ENCODE assay signal across 18 cellular contexts in genomic region chr3:44437800-44438199, GRCh38. TPM values are rescaled to one million over a fixed set of nuclear protein-coding genes. Genes with fewer than 3 reads are reported as not detected.
A peak's percentile ranks its signal among the peaks of the same experiment; 100 is the strongest.
DNase-seq lines count a peak whose midpoint lies in the region; ATAC-seq and TF ChIP-seq lines count a peak whose summit lies in the region.
"Had no signal": no experiment of that assay in that cellular context is flagged by ENCODE, and none has a peak within 500 bp of the region (broad histone marks: within the 10 kb centered on the region; RNA-seq: fewer than 3 reads in every experiment).

No MANE protein-coding gene starts in this region.

- H3K9me2 ChIP-seq in hepatocyte (replicated peaks; ENCODE audit: insufficient read depth) = no peaks in the 10 kb centered on the region

- peaks cover 25% of the 10 kb centered on the region for H3F3A ChIP-seq in smooth muscle cell (ENCODE audit: low read depth)

- H2AFZ ChIP-seq in hepatocyte = no peak overlapping the region
- H2AFZ ChIP-seq in smooth muscle cell (ENCODE audit: low read depth) = no peak overlapping the region
- H2AFZ ChIP-seq: GM23338 had no signal

- ATAC-seq in T-helper 17 cell = no peak
- no peak for ATAC-seq in stimulated activated memory B cell treated with anti-CD40 and anti-IgM and Interleukin-4, amounts not matched to agents 10 μg/mL and 1 μg/mL and 100 μg/mL, for 72 hours
- ATAC-seq: GM23338, HepG2 had no signal

- CTCF ChIA-PET in CD4-positive, alpha-beta memory T cell (lab: Charles Lee; ENCODE audit: partially characterized antibody) = no interaction called here

- no peaks in the 10 kb centered on the region for H3K79me2 ChIP-seq in hepatocyte
- no peaks in the 10 kb centered on the region for H3K79me2 ChIP-seq in smooth muscle cell (ENCODE audit: low read depth)

- peaks cover 19 to 37% (median 25%) of the 10 kb centered on the region in 4 donors for H3K4me1 Mint-ChIP-seq in CD4-positive, alpha-beta memory T cell
- H3K4me1 Mint-ChIP-seq in T-helper 17 cell = peaks cover 15% of the 10 kb centered on the region
- H3K4me1 Mint-ChIP-seq in stimulated activated memory B cell treated with anti-CD40 and anti-IgM and Interleukin-4, amounts not matched to agents 10 μg/mL and 1 μg/mL and 100 μg/mL, for 72 hours = peaks cover 20% of the 10 kb centered on the region

- 96% methylated on average over 7 of the region's 7 CpGs for WGBS in hepatocyte (ENCODE audit: low lambda C conversion rate, missing lambda C conversion rate)
- WGBS in smooth muscle cell (ENCODE audit: low lambda C conversion rate) = 97% methylated on average over 7 of the region's 7 CpGs

- no peak for DNase-seq in CD4-positive, alpha-beta memory T cell
- DNase-seq in T-helper 17 cell = no peak
- no peak for DNase-seq in hepatocyte (ENCODE audit: low spot score)
- DNase-seq in smooth muscle cell (lab: John Stamatoyannopoulos, UW; ENCODE audit: unreplicated experiment) = no peak
- DNase-seq in left ventricle myocardium inferior = no peak
- DNase-seq in RPMI8226 = no peak
- DNase-seq: AML-193, Caco-2, DMS153, DMS79 treated with DMSO at 0.1 percent for 48 hours, GF-D8, HCEC 1CT, KG1 had no signal

- intact Hi-C loops in CD4-positive, alpha-beta memory T cell (cut with micrococcal nuclease) = no loop called here
- intact Hi-C loops in left ventricle myocardium inferior (cut with micrococcal nuclease) = no loop called here

- H3K27me3 ChIP-seq in CD4-positive, alpha-beta memory T cell (ENCODE audit: insufficient read depth, low read length) = no peaks in the 10 kb centered on the region
- H3K27me3 ChIP-seq in hepatocyte (no peaks in the 10 kb centered on the region), smooth muscle cell (ENCODE audit: low read depth) (no peaks in the 10 kb centered on the region), left ventricle myocardium inferior (ENCODE audit: low read depth) (no peaks in the 10 kb centered on the region)

- peaks cover 31% of the 10 kb centered on the region for H3K4me1 ChIP-seq in CD4-positive, alpha-beta memory T cell (ENCODE audit: insufficient read depth, low read length)
- H3K4me1 ChIP-seq in hepatocyte (ENCODE audit: insufficient read depth) (peaks cover 14% of the 10 kb centered on the region), smooth muscle cell (ENCODE audit: low read depth) (no peaks in the 10 kb centered on the region), left ventricle myocardium inferior (peaks cover 37% of the 10 kb centered on the region)

- H4K20me1 ChIP-seq in hepatocyte (ENCODE audit: insufficient read depth, poor library complexity, severe bottlenecking) (no peaks in the 10 kb centered on the region), smooth muscle cell (ENCODE audit: low read depth) (no peaks in the 10 kb centered on the region)

- H3K27ac Mint-ChIP-seq in CD4-positive, alpha-beta memory T cell = peak overlapping the region in 4 of 7 donors; percentile 22 to 57 (median 44)
- no peak overlapping the region for H3K27ac Mint-ChIP-seq in T-helper 17 cell
- no peak overlapping the region for H3K27ac Mint-ChIP-seq in stimulated activated memory B cell treated with anti-CD40 and anti-IgM and Interleukin-4, amounts not matched to agents 10 μg/mL and 1 μg/mL and 100 μg/mL, for 72 hours

- peaks cover 8 to 10% of the 10 kb centered on the region in 2 donors for H3K36me3 Mint-ChIP-seq in CD4-positive, alpha-beta memory T cell
- H3K36me3 Mint-ChIP-seq in T-helper 17 cell (ENCODE audit: low read depth) = no peaks in the 10 kb centered on the region
- H3K36me3 Mint-ChIP-seq in stimulated activated memory B cell treated with anti-CD40 and anti-IgM and Interleukin-4, amounts not matched to agents 10 μg/mL and 1 μg/mL and 100 μg/mL, for 72 hours = peaks cover 18% of the 10 kb centered on the region

- H3K4me3 Mint-ChIP-seq in CD4-positive, alpha-beta memory T cell = no peak overlapping the region
- H3K4me3 Mint-ChIP-seq in T-helper 17 cell = peak overlapping the region; percentile 31
- no peak overlapping the region for H3K4me3 Mint-ChIP-seq in stimulated activated memory B cell treated with anti-CD40 and anti-IgM and Interleukin-4, amounts not matched to agents 10 μg/mL and 1 μg/mL and 100 μg/mL, for 72 hours
- H3K4me3 Mint-ChIP-seq: GM23338, IgD-negative memory B cell had no signal

- H3K4me3 ChIP-seq in CD4-positive, alpha-beta memory T cell (ENCODE audit: low read length in 2 of 2) = no peak overlapping the region
- no peak overlapping the region for H3K4me3 ChIP-seq in hepatocyte
- no peak overlapping the region for H3K4me3 ChIP-seq in smooth muscle cell
- no peak overlapping the region for H3K4me3 ChIP-seq in left ventricle myocardium inferior
- H3K4me3 ChIP-seq: GM23338 had no signal

- H3K27ac ChIP-seq in CD4-positive, alpha-beta memory T cell (ENCODE audit: low read depth, low read length) = no peak overlapping the region
- H3K27ac ChIP-seq in hepatocyte (peak overlapping the region; percentile 46), smooth muscle cell (ENCODE audit: low read depth) (peak overlapping the region; percentile 37), left ventricle myocardium inferior (replicated peaks) (no peak overlapping the region)
- H3K27ac ChIP-seq: C4-2B had no signal

- H3K4me2 ChIP-seq in hepatocyte (no peak overlapping the region), smooth muscle cell (no peak overlapping the region)
- H3K4me2 ChIP-seq: GM23338 had no signal

- H3K36me3 ChIP-seq in CD4-positive, alpha-beta memory T cell (ENCODE audit: insufficient read depth, low read length) = no peaks in the 10 kb centered on the region
- H3K36me3 ChIP-seq in hepatocyte (replicated peaks; ENCODE audit: insufficient read depth, low read depth) (no peaks in the 10 kb centered on the region), smooth muscle cell (ENCODE audit: low read depth) (no peaks in the 10 kb centered on the region), left ventricle myocardium inferior (no peaks in the 10 kb centered on the region)

- H3K9me3 Mint-ChIP-seq in CD4-positive, alpha-beta memory T cell = no peaks in the 10 kb centered on the region
- no peaks in the 10 kb centered on the region for H3K9me3 Mint-ChIP-seq in stimulated activated memory B cell treated with anti-CD40 and anti-IgM and Interleukin-4, amounts not matched to agents 10 μg/mL and 1 μg/mL and 100 μg/mL, for 72 hours
- H3K9me3 Mint-ChIP-seq: GM23338, IgD-negative memory B cell had no signal

- POLR2A ChIA-PET in CD4-positive, alpha-beta memory T cell (lab: Charles Lee; ENCODE audit: partially characterized antibody) = no interaction called here

- no peak for TF ChIP-seq CTCF in hepatocyte (IDR thresholded peaks at IDR 0.05; ENCODE audit: poor library complexity)
- TF ChIP-seq CTCF in smooth muscle cell (IDR thresholded peaks at IDR 0.05; ENCODE audit: borderline replicate concordance, insufficient read depth, poor library complexity, severe bottlenecking) = no peak
- TF ChIP-seq CTCF in left ventricle myocardium inferior (IDR thresholded peaks at IDR 0.05; ENCODE audit: borderline replicate concordance) = no peak

- no peaks in the 10 kb centered on the region for H3K27me3 Mint-ChIP-seq in CD4-positive, alpha-beta memory T cell
- H3K27me3 Mint-ChIP-seq in T-helper 17 cell = no peaks in the 10 kb centered on the region
- no peaks in the 10 kb centered on the region for H3K27me3 Mint-ChIP-seq in stimulated activated memory B cell treated with anti-CD40 and anti-IgM and Interleukin-4, amounts not matched to agents 10 μg/mL and 1 μg/mL and 100 μg/mL, for 72 hours
- H3K27me3 Mint-ChIP-seq: IgD-negative memory B cell had no signal

- H3K9me3 ChIP-seq in CD4-positive, alpha-beta memory T cell (ENCODE audit: control insufficient read depth in 1 of 2, low read length in 2 of 2) = no peaks in the 10 kb centered on the region
- no peaks in the 10 kb centered on the region for H3K9me3 ChIP-seq in T-helper 17 cell (ENCODE audit: control insufficient read depth, low read length, poor library complexity, severe bottlenecking)
- H3K9me3 ChIP-seq in hepatocyte (ENCODE audit: low read depth) = no peaks in the 10 kb centered on the region
- no peaks in the 10 kb centered on the region for H3K9me3 ChIP-seq in smooth muscle cell (replicated peaks; ENCODE audit: low read depth)
- no peaks in the 10 kb centered on the region for H3K9me3 ChIP-seq in left ventricle myocardium inferior (replicated peaks)
- H3K9me3 ChIP-seq: Caco-2 had no signal

- H3K9ac ChIP-seq in smooth muscle cell (ENCODE audit: low read depth) = no peak overlapping the region

RNA-seq across cellular contexts. Expression of gene ZNF445, which starts 39.7 kb away (rescaled TPM):
- 10 to 100 TPM; 30.0 to 31.5 TPM for total RNA-seq in CD4-positive, alpha-beta memory T cell
- polyA plus RNA-seq in CD4-positive, alpha-beta memory T cell = 1 to 10 TPM in 1 of 2 donors, under 1 TPM in 1; 0.57 to 3.8 TPM
- total RNA-seq in T-helper 17 cell (10 to 100 TPM in 1 of 2 donors, 1 to 10 TPM in 1; 9.7 to 10.6 TPM), hepatocyte (10.5 and 14.7 TPM in 2 replicates), smooth muscle cell (8.5 and 10.7 TPM in 2 replicates), left ventricle myocardium inferior (11.8 TPM)
- polyA plus RNA-seq in hepatocyte (6.1 and 6.4 TPM in 2 replicates), smooth muscle cell (4.7 and 6.1 TPM in 2 replicates)

Comparison
In these comparisons a context has a peak if more than half of its experiments do, and no peak if none do; other contexts are left out.
1. H3K27ac ChIP-seq: peak in hepatocyte (single experiment) and smooth muscle cell (single experiment); none in CD4-positive, alpha-beta memory T cell (single experiment) and left ventricle myocardium inferior (single experiment).
2. H3K27ac Mint-ChIP-seq: peak in CD4-positive, alpha-beta memory T cell (4 of 7); none in T-helper 17 cell (single experiment) and stimulated activated memory B cell treated with anti-CD40 and anti-IgM and Interleukin-4, amounts not matched to agents 10 μg/mL and 1 μg/mL and 100 μg/mL, for 72 hours (single experiment).